In genomic region chr19:47006496-47006895, GRCh38 we compare ENCODE assay signal across 1 cellular context.
A peak's percentile ranks its signal among the peaks of the same experiment; 100 is the strongest.
TF ChIP-seq lines count a peak whose summit lies in the region.

No MANE protein-coding gene starts in this region.

TF ChIP-seq in K562, 482 proteins besides CTCF, POLR2A, EP300 and RAD21:
- TF ChIP-seq ZKSCAN8 (CRISPR knock-in tag; IDR thresholded peaks at IDR 0.05), result 0 out of 2 replicates have a peak, but pooled peaks have one; percentile 47
- TF ChIP-seq SRSF1 (IDR thresholded peaks at IDR 0.05; ENCODE audit: low read depth, low read length), result no peak
